ENCODE assay signal across 24 cellular contexts in the genomic region with DNA sequence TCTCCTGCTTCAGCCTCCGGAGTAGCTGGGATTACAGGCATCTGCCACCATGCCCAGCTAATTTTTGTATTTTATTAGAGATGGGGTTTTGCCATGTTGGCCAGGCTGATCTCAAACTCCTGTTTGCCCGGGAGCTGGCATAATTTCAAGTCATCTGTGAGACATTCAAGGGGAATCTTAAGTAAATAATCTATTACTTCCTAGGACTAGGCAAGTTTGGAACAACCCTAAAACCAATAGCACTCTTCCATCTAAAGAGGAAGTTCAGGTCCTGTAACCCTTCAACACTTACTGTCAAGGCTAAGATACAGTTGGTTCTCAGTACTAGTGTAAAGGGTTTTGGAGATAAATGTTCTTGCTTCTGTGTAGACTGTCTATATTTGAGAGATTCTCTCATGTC.
DNase-seq lines count a peak whose midpoint lies in the region; FAIRE-seq and TF ChIP-seq lines count a peak whose summit lies in the region.
"Had no signal": no experiment of that assay in that cellular context is flagged by ENCODE, and none has a peak within 500 bp of the region (broad histone marks: within the 10 kb centered on the region; RNA-seq: fewer than 3 reads in every experiment).

No MANE protein-coding gene starts in this region.

- H3K9me3 ChIP-seq in ascending aorta, result no peaks in the 10 kb centered on the region
- H3K9me3 ChIP-seq: adrenal gland, right lobe of liver, vagina had no signal

- H3K4me1 Mint-ChIP-seq in Calu3 (ENCODE audit: low read depth, unreplicated experiment), result peaks cover 70% of the 10 kb centered on the region
- H3K4me1 Mint-ChIP-seq: CD8-positive, alpha-beta memory T cell; naive thymus-derived CD8-positive, alpha-beta T cell had no signal

- no peak for FAIRE-seq in D721Med (lab: Jason Lieb, UNC)

- H3K36me3 Mint-ChIP-seq in Calu3 (ENCODE audit: insufficient read depth, unreplicated experiment), result peaks cover 10% of the 10 kb centered on the region
- H3K36me3 Mint-ChIP-seq: CD8-positive, alpha-beta memory T cell; naive thymus-derived CD8-positive, alpha-beta T cell had no signal

- intact Hi-C loops in Calu3 (cut with micrococcal nuclease; ENCODE audit: unreplicated experiment), result loop anchor here (1.0 kb wide), 1 partner anchor 33 kb away; no protein-coding TSS in a partner anchor
- intact Hi-C loops in ascending aorta (cut with DNase I), result no loop called here

- no peak for DNase-seq in Calu3
- DNase-seq in LHCN-M2 (ENCODE audit: low read depth), result peak; percentile 30
- DNase-seq in ascending aorta (ENCODE audit: low spot score in 2 of 2), result no peak
- DNase-seq in kidney tubule cell (ENCODE audit: low spot score), result peak; percentile 76
- DNase-seq in D721Med (ENCODE audit: insufficient read length, low spot score), result no peak
- DNase-seq in AML-193 (lab: John Stamatoyannopoulos, UW), result no peak
- no peak for DNase-seq in stimulated activated CD4-positive, alpha-beta T cell treated with anti-CD3 and anti-CD28 coated beads, Interleukin-4, amount 100 ng/mL, for 4 hours
- no peak for DNase-seq in NAMALWA (ENCODE audit: low spot score)
- DNase-seq: activated CD4-positive, alpha-beta T cell treated with anti-CD3 and anti-CD28 coated beads, Interleukin-2, amount 50 U/mL, for 1 hour; activated CD8-positive, alpha-beta memory T cell treated with anti-CD3 and anti-CD28 coated beads, Interleukin-2, amount 50 U/mL, for 4 hours; activated gamma-delta T cell treated with Interleukin-2 at 50 U/mL for 16 hours; adrenal gland; CD8-positive, alpha-beta memory T cell; dorsolateral prefrontal cortex; Karpas-422; naive thymus-derived CD8-positive, alpha-beta T cell; NCI-H1436 treated with DMSO at 0.1 percent for 48 hours; NCI-H69; right lobe of liver; SIG-M5; T-helper 2 cell; WERI-Rb-1 had no signal

- no peak overlapping the region for H3K4me3 ChIP-seq in ascending aorta
- H3K4me3 ChIP-seq: adrenal gland, dorsolateral prefrontal cortex, right lobe of liver, vagina had no signal

- no TSS peak for BruUV-seq in Calu3 (replicated peaks; lab: Mats Ljungman, UMichigan)

- peak overlapping the region; percentile 39 to 52 for H3K27ac ChIP-seq in ascending aorta
- H3K27ac ChIP-seq: adrenal gland, dorsolateral prefrontal cortex, parathyroid adenoma, right lobe of liver, vagina, WERI-Rb-1 had no signal

- no peaks in the 10 kb centered on the region for H3K27me3 ChIP-seq in ascending aorta
- H3K27me3 ChIP-seq: adrenal gland, right lobe of liver, vagina had no signal

- H3K27ac Mint-ChIP-seq in Calu3 (ENCODE audit: unreplicated experiment), result peak overlapping the region; percentile 96
- H3K27ac Mint-ChIP-seq: CD8-positive, alpha-beta memory T cell; naive thymus-derived CD8-positive, alpha-beta T cell had no signal

- H3K9me3 Mint-ChIP-seq in Calu3 (ENCODE audit: low read depth, unreplicated experiment), result peaks cover 8% of the 10 kb centered on the region

- no peak overlapping the region for H3K4me3 Mint-ChIP-seq in Calu3 (ENCODE audit: low read depth, unreplicated experiment)
- H3K4me3 Mint-ChIP-seq: CD8-positive, alpha-beta memory T cell; naive thymus-derived CD8-positive, alpha-beta T cell had no signal

- peaks cover 6 to 7% of the 10 kb centered on the region in 2 donors for H3K4me1 ChIP-seq in ascending aorta
- H3K4me1 ChIP-seq: adrenal gland, parathyroid adenoma, right lobe of liver, vagina had no signal

- H3K27me3 Mint-ChIP-seq in Calu3 (ENCODE audit: unreplicated experiment), result no peaks in the 10 kb centered on the region
- H3K27me3 Mint-ChIP-seq: CD8-positive, alpha-beta memory T cell; naive thymus-derived CD8-positive, alpha-beta T cell had no signal

- H3K36me3 ChIP-seq in ascending aorta, result no peaks in the 10 kb centered on the region
- H3K36me3 ChIP-seq: adrenal gland, right lobe of liver, vagina, WERI-Rb-1 had no signal

- TF ChIP-seq CTCF in Calu3 (IDR thresholded peaks at IDR 0.05; ENCODE audit: unreplicated experiment), result no peak
- TF ChIP-seq CTCF in ascending aorta (IDR thresholded peaks at IDR 0.05), result no peak
- TF ChIP-seq CTCF in D721Med (IDR thresholded peaks at IDR 0.05; ENCODE audit: insufficient read depth, missing control alignments), result no peak

- CTCF ChIA-PET in Calu3 (lab: Charles Lee), result interaction anchor here (1.9 to 2.0 kb wide), 2 partner anchors 12 to 34 kb away, joined by 9 to 10 read pairs; no protein-coding TSS in a partner anchor

Comparison
In these comparisons a context has a peak if more than half of its experiments do, and no peak if none do; other contexts are left out.
1. DNase-seq: peak in LHCN-M2 (single experiment) and kidney tubule cell (single experiment); none in Calu3 (single experiment), ascending aorta (0 of 2), D721Med (single experiment), AML-193 (0 of 2), stimulated activated CD4-positive, alpha-beta T cell treated with anti-CD3 and anti-CD28 coated beads, Interleukin-4, amount 100 ng/mL, for 4 hours (0 of 2) and NAMALWA (single experiment).